1 cellular context compared by ENCODE assay signal in the genomic region with DNA sequence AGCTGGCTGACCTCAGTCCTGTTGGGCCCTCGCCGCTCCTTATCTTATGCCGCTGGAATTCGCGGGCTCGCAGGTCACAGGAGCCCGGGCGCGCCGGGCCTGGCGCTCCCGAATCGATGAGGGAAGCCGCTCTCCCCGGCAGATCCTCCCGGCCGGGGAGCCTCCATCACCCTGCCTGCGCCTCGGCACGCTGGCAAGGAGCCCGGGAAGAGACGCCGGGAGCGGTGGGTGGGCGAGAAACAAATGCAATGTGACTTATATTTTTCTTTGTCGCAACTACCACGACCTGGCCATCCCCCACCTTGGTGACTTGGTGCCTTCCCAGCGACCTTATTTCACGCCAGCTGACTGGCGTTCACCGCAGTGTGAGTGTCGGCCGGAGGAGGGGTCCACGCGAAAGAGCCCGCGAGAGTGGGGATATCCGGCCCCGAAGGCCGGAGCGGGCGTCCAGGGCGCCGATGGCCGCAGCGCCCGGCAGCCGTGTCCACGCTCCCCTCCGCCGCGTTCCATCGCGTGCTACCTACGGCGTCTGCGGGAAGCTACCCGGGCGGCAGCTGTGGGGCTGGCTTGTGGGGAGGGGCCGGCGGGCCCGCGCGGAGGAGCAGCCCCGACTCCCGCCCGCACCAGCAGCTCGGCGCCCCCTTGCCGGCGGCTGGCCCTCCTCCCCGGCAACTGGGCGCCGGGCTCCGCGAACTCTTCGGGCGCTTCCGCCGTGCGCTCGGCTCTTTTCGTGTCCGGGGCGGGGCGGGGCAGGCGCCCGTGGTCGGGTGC.
TF ChIP-seq lines count a peak whose summit lies in the region.

No MANE protein-coding gene starts in this region.

TF ChIP-seq in HepG2, 621 proteins besides CTCF, POLR2A, EP300 and RAD21 (continued from another document and continues in another):
- TF ChIP-seq, protein P1, sequence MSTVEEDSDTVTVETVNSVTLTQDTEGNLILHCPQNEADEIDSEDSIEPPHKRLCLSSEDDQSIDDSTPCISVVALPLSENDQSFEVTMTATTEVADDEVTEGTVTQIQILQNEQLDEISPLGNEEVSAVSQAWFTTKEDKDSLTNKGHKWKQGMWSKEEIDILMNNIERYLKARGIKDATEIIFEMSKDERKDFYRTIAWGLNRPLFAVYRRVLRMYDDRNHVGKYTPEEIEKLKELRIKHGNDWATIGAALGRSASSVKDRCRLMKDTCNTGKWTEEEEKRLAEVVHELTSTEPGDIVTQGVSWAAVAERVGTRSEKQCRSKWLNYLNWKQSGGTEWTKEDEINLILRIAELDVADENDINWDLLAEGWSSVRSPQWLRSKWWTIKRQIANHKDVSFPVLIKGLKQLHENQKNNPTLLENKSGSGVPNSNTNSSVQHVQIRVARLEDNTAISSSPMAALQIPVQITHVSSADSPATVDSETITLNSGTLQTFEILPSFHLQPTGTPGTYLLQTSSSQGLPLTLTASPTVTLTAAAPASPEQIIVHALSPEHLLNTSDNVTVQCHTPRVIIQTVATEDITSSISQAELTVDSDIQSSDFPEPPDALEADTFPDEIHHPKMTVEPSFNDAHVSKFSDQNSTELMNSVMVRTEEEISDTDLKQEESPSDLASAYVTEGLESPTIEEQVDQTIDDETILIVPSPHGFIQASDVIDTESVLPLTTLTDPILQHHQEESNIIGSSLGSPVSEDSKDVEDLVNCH (CRISPR knock-in tag; IDR thresholded peaks at IDR 0.05), result no peak
- TF ChIP-seq FOSL2 (CRISPR knock-in tag; IDR thresholded peaks at IDR 0.05) (peak; percentile 36; the same call in 1 of the 2 replicates), CHD4 (IDR thresholded peaks at IDR 0.05; ENCODE audit: borderline replicate concordance, low read length) (no peak), RBM22 (optimal IDR thresholded peaks at IDR 0.05; ENCODE audit: low read length) (no peak), SRSF4 (IDR thresholded peaks at IDR 0.05; ENCODE audit: low read depth, low read length, poor library complexity, severe bottlenecking) (no peak), KDM2A (CRISPR knock-in tag; IDR thresholded peaks at IDR 0.05; ENCODE audit: borderline replicate concordance, low read depth) (peak; percentile 83; the same call in 1 of the 2 replicates), ZC3H4 (CRISPR knock-in tag; IDR thresholded peaks at IDR 0.05; ENCODE audit: borderline replicate concordance) (no peak), RARG (CRISPR knock-in tag; IDR thresholded peaks at IDR 0.05; ENCODE audit: low read depth) (no peak), BHLHE40 (IDR thresholded peaks at IDR 0.05; ENCODE audit: low read length) (no peak), ZNF354B (CRISPR knock-in tag; IDR thresholded peaks at IDR 0.05) (no peak), KAT7 (CRISPR knock-in tag; IDR thresholded peaks at IDR 0.05; ENCODE audit: borderline replicate concordance) (peak; percentile 65; the same call in 1 of the 2 replicates), ZNF883 (CRISPR knock-in tag; IDR thresholded peaks at IDR 0.05; ENCODE audit: not compliant biosample characterization) (peak; percentile 69), NKX3-1 (CRISPR knock-in tag; IDR thresholded peaks at IDR 0.05) (no peak; the same call in 1 of the 2 replicates), ZNF841 (CRISPR knock-in tag; IDR thresholded peaks at IDR 0.05; ENCODE audit: borderline replicate concordance) (no peak), ZNF891 (CRISPR knock-in tag; IDR thresholded peaks at IDR 0.05) (peak; percentile 69; the same call in 1 of the 2 replicates)
- TF ChIP-seq, protein P2, sequence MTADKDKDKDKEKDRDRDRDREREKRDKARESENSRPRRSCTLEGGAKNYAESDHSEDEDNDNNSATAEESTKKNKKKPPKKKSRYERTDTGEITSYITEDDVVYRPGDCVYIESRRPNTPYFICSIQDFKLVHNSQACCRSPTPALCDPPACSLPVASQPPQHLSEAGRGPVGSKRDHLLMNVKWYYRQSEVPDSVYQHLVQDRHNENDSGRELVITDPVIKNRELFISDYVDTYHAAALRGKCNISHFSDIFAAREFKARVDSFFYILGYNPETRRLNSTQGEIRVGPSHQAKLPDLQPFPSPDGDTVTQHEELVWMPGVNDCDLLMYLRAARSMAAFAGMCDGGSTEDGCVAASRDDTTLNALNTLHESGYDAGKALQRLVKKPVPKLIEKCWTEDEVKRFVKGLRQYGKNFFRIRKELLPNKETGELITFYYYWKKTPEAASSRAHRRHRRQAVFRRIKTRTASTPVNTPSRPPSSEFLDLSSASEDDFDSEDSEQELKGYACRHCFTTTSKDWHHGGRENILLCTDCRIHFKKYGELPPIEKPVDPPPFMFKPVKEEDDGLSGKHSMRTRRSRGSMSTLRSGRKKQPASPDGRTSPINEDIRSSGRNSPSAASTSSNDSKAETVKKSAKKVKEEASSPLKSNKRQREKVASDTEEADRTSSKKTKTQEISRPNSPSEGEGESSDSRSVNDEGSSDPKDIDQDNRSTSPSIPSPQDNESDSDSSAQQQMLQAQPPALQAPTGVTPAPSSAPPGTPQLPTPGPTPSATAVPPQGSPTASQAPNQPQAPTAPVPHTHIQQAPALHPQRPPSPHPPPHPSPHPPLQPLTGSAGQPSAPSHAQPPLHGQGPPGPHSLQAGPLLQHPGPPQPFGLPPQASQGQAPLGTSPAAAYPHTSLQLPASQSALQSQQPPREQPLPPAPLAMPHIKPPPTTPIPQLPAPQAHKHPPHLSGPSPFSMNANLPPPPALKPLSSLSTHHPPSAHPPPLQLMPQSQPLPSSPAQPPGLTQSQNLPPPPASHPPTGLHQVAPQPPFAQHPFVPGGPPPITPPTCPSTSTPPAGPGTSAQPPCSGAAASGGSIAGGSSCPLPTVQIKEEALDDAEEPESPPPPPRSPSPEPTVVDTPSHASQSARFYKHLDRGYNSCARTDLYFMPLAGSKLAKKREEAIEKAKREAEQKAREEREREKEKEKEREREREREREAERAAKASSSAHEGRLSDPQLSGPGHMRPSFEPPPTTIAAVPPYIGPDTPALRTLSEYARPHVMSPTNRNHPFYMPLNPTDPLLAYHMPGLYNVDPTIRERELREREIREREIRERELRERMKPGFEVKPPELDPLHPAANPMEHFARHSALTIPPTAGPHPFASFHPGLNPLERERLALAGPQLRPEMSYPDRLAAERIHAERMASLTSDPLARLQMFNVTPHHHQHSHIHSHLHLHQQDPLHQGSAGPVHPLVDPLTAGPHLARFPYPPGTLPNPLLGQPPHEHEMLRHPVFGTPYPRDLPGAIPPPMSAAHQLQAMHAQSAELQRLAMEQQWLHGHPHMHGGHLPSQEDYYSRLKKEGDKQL (CRISPR knock-in tag; IDR thresholded peaks at IDR 0.05; ENCODE audit: low read depth), result no peak
- TF ChIP-seq, protein P3, sequence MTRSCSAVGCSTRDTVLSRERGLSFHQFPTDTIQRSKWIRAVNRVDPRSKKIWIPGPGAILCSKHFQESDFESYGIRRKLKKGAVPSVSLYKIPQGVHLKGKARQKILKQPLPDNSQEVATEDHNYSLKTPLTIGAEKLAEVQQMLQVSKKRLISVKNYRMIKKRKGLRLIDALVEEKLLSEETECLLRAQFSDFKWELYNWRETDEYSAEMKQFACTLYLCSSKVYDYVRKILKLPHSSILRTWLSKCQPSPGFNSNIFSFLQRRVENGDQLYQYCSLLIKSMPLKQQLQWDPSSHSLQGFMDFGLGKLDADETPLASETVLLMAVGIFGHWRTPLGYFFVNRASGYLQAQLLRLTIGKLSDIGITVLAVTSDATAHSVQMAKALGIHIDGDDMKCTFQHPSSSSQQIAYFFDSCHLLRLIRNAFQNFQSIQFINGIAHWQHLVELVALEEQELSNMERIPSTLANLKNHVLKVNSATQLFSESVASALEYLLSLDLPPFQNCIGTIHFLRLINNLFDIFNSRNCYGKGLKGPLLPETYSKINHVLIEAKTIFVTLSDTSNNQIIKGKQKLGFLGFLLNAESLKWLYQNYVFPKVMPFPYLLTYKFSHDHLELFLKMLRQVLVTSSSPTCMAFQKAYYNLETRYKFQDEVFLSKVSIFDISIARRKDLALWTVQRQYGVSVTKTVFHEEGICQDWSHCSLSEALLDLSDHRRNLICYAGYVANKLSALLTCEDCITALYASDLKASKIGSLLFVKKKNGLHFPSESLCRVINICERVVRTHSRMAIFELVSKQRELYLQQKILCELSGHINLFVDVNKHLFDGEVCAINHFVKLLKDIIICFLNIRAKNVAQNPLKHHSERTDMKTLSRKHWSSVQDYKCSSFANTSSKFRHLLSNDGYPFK (CRISPR knock-in tag; IDR thresholded peaks at IDR 0.05; ENCODE audit: borderline replicate concordance), result peak; percentile 74; the same call in 1 of the 2 replicates
- TF ChIP-seq, protein P4, sequence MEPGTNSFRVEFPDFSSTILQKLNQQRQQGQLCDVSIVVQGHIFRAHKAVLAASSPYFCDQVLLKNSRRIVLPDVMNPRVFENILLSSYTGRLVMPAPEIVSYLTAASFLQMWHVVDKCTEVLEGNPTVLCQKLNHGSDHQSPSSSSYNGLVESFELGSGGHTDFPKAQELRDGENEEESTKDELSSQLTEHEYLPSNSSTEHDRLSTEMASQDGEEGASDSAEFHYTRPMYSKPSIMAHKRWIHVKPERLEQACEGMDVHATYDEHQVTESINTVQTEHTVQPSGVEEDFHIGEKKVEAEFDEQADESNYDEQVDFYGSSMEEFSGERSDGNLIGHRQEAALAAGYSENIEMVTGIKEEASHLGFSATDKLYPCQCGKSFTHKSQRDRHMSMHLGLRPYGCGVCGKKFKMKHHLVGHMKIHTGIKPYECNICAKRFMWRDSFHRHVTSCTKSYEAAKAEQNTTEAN (CRISPR knock-in tag; conservative IDR thresholded peaks at IDR 0.05), result no peak
- TF ChIP-seq, protein P5, sequence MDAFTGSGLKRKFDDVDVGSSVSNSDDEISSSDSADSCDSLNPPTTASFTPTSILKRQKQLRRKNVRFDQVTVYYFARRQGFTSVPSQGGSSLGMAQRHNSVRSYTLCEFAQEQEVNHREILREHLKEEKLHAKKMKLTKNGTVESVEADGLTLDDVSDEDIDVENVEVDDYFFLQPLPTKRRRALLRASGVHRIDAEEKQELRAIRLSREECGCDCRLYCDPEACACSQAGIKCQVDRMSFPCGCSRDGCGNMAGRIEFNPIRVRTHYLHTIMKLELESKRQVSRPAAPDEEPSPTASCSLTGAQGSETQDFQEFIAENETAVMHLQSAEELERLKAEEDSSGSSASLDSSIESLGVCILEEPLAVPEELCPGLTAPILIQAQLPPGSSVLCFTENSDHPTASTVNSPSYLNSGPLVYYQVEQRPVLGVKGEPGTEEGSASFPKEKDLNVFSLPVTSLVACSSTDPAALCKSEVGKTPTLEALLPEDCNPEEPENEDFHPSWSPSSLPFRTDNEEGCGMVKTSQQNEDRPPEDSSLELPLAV (CRISPR knock-in tag; conservative IDR thresholded peaks at IDR 0.05; ENCODE audit: low read depth), result no peak
- TF ChIP-seq, protein P6, sequence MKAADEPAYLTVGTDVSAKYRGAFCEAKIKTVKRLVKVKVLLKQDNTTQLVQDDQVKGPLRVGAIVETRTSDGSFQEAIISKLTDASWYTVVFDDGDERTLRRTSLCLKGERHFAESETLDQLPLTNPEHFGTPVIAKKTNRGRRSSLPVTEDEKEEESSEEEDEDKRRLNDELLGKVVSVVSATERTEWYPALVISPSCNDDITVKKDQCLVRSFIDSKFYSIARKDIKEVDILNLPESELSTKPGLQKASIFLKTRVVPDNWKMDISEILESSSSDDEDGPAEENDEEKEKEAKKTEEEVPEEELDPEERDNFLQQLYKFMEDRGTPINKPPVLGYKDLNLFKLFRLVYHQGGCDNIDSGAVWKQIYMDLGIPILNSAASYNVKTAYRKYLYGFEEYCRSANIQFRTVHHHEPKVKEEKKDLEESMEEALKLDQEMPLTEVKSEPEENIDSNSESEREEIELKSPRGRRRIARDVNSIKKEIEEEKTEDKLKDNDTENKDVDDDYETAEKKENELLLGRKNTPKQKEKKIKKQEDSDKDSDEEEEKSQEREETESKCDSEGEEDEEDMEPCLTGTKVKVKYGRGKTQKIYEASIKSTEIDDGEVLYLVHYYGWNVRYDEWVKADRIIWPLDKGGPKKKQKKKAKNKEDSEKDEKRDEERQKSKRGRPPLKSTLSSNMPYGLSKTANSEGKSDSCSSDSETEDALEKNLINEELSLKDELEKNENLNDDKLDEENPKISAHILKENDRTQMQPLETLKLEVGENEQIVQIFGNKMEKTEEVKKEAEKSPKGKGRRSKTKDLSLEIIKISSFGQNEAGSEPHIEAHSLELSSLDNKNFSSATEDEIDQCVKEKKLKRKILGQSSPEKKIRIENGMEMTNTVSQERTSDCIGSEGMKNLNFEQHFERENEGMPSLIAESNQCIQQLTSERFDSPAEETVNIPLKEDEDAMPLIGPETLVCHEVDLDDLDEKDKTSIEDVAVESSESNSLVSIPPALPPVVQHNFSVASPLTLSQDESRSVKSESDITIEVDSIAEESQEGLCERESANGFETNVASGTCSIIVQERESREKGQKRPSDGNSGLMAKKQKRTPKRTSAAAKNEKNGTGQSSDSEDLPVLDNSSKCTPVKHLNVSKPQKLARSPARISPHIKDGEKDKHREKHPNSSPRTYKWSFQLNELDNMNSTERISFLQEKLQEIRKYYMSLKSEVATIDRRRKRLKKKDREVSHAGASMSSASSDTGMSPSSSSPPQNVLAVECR (CRISPR knock-in tag; IDR thresholded peaks at IDR 0.05; ENCODE audit: borderline replicate concordance), result peak; percentile 69; the same call in 1 of the 2 replicates
- TF ChIP-seq, protein P7, sequence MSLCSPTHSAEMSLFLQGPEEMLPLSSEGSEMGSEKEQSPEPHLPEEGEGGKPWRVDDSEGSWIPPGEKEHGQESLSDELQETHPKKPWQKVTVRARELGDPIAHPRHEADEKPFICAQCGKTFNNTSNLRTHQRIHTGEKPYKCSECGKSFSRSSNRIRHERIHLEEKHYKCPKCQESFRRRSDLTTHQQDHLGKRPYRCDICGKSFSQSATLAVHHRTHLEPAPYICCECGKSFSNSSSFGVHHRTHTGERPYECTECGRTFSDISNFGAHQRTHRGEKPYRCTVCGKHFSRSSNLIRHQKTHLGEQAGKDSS (CRISPR knock-in tag; IDR thresholded peaks at IDR 0.05; ENCODE audit: borderline replicate concordance, low read depth), result no peak
- TF ChIP-seq, protein P8, sequence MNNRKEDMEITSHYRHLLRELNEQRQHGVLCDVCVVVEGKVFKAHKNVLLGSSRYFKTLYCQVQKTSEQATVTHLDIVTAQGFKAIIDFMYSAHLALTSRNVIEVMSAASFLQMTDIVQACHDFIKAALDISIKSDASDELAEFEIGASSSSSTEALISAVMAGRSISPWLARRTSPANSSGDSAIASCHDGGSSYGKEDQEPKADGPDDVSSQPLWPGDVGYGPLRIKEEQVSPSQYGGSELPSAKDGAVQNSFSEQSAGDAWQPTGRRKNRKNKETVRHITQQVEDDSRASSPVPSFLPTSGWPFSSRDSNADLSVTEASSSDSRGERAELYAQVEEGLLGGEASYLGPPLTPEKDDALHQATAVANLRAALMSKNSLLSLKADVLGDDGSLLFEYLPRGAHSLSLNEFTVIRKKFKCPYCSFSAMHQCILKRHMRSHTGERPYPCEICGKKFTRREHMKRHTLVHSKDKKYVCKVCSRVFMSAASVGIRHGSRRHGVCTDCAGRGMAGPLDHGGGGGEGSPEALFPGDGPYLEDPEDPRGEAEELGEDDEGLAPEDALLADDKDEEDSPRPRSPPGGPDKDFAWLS (CRISPR knock-in tag; IDR thresholded peaks at IDR 0.05; ENCODE audit: borderline replicate concordance), result no peak
- TF ChIP-seq, protein P9, sequence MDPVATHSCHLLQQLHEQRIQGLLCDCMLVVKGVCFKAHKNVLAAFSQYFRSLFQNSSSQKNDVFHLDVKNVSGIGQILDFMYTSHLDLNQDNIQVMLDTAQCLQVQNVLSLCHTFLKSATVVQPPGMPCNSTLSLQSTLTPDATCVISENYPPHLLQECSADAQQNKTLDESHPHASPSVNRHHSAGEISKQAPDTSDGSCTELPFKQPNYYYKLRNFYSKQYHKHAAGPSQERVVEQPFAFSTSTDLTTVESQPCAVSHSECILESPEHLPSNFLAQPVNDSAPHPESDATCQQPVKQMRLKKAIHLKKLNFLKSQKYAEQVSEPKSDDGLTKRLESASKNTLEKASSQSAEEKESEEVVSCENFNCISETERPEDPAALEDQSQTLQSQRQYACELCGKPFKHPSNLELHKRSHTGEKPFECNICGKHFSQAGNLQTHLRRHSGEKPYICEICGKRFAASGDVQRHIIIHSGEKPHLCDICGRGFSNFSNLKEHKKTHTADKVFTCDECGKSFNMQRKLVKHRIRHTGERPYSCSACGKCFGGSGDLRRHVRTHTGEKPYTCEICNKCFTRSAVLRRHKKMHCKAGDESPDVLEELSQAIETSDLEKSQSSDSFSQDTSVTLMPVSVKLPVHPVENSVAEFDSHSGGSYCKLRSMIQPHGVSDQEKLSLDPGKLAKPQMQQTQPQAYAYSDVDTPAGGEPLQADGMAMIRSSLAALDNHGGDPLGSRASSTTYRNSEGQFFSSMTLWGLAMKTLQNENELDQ (CRISPR knock-in tag; IDR thresholded peaks at IDR 0.05; ENCODE audit: borderline replicate concordance), result no peak
